10 cellular contexts compared by ENCODE assay signal in the genomic region with DNA sequence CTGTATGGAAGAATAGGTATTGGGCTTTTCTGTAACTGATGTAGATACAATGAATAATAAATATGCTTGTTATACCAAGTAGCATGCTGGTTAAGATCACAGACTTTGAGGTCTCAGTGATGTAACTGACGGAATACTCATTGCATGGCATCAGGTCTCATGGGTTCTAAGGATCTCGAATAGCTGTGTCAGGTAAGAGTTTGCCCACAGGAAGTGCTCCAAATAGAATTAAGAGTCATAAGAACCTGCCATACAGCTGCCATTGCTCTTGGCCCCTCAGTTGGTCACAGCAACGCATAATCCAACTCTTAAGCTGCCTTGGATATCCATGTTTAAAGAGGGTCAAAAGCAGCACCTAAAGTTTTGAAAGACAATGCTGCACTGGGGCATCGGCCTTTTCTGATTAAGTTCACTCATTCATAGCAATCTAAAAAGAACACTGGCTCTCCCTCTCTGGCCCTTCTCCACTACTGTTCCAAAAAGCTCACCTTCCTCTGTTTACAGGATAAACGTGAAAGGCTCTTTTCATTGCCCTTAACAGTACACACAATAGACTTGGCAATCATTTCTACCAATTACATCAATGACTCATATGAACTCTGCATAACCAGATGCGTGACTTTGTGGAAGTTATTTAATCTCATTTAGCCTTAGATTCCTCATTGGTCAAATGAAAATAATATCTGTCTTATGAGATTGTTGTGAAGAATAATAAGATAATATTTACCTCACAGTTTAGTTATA.
DNase-seq lines count a peak whose midpoint lies in the region; ATAC-seq and TF ChIP-seq lines count a peak whose summit lies in the region.
"Had no signal": no experiment of that assay in that cellular context is flagged by ENCODE, and none has a peak within 500 bp of the region (broad histone marks: within the 10 kb centered on the region; RNA-seq: fewer than 3 reads in every experiment).

No MANE protein-coding gene starts in this region.

- H3K4me3 ChIP-seq in epithelial cell of esophagus (ENCODE audit: low read length) (no peak overlapping the region), parathyroid adenoma (ENCODE audit: low read depth, low read length) (no peak overlapping the region)
- H3K4me3 ChIP-seq: upper lobe of right lung had no signal

- no peak for TF ChIP-seq CTCF in epithelial cell of esophagus (IDR thresholded peaks at IDR 0.05; ENCODE audit: insufficient read depth, low read depth, low read length, missing control alignments)
- no peak for TF ChIP-seq CTCF in parathyroid adenoma (IDR thresholded peaks at IDR 0.05)
- no peak for TF ChIP-seq CTCF in GM13977 (IDR thresholded peaks at IDR 0.05; ENCODE audit: extremely low read depth, insufficient read depth, missing control alignments)

- H3K27ac ChIP-seq in parathyroid adenoma = peak overlapping the region; percentile 6
- H3K27ac ChIP-seq: upper lobe of right lung had no signal

- in situ Hi-C loops in GM13977 (cut with MboI; ENCODE audit: low pct_unique_long_range_greater_than_20kb, low sequenced_read_pairs, unreplicated experiment) = no loop called here

- no peaks in the 10 kb centered on the region for H3K9me3 ChIP-seq in parathyroid adenoma (ENCODE audit: control insufficient read depth, low read length)
- H3K9me3 ChIP-seq: upper lobe of right lung had no signal

- H3K9ac ChIP-seq in parathyroid adenoma = no peak overlapping the region

- no peaks in the 10 kb centered on the region for H3K36me3 ChIP-seq in parathyroid adenoma (ENCODE audit: control insufficient read depth, insufficient read depth, low read length)
- H3K36me3 ChIP-seq: upper lobe of right lung had no signal

- DNase-seq in DMS53 treated with DMSO at 0.1 percent for 48 hours (lab: John Stamatoyannopoulos, UW; ENCODE audit: unreplicated experiment) (peak; percentile 28), NCI-H446 treated with DMSO at 0.1 percent for 48 hours (lab: John Stamatoyannopoulos, UW) (peak; percentile 48), epithelial cell of esophagus (ENCODE audit: low read depth) (peak; percentile 55), GM13977 (ENCODE audit: low spot score) (no peak), DMS79 treated with DMSO at 0.1 percent for 48 hours (lab: John Stamatoyannopoulos, UW) (no peak)
- DNase-seq: NCI-H1048, upper lobe of right lung had no signal

- peaks cover 20% of the 10 kb centered on the region for H3K79me2 ChIP-seq in parathyroid adenoma

- no peak overlapping the region for H2AFZ ChIP-seq in parathyroid adenoma

- no peaks in the 10 kb centered on the region for H3K4me1 ChIP-seq in parathyroid adenoma
- H3K4me1 ChIP-seq: upper lobe of right lung had no signal

- H3K27me3 ChIP-seq in parathyroid adenoma (ENCODE audit: control insufficient read depth, insufficient read depth, low read length) = no peaks in the 10 kb centered on the region
- H3K27me3 ChIP-seq: upper lobe of right lung had no signal

- no peak overlapping the region for H3K4me2 ChIP-seq in parathyroid adenoma (ENCODE audit: low read length)

- ATAC-seq in HG03045 (IDR thresholded peaks at IDR 0.05; ENCODE audit: unreplicated experiment) = no peak
- ATAC-seq in HG03095 (IDR thresholded peaks at IDR 0.05; ENCODE audit: unreplicated experiment) = no peak
- ATAC-seq: upper lobe of right lung had no signal

Comparison
In these comparisons a context has a peak if more than half of its experiments do, and no peak if none do; other contexts are left out.
1. DNase-seq: peak in DMS53 treated with DMSO at 0.1 percent for 48 hours (single experiment), NCI-H446 treated with DMSO at 0.1 percent for 48 hours (single experiment) and epithelial cell of esophagus (single experiment); none in GM13977 (single experiment) and DMS79 treated with DMSO at 0.1 percent for 48 hours (single experiment).